Comparison of ENCODE assay signal across 1 cellular context in genomic region chr1:201676651-201677050, GRCh38.
TF ChIP-seq lines count a peak whose summit lies in the region.

No MANE protein-coding gene starts in this region.

TF ChIP-seq in SK-N-SH treated with all-trans-retinoic acid at 6 μM for 48 hours, 23 proteins besides CTCF, POLR2A, EP300 and RAD21 (continued from another document):
- no peak for TF ChIP-seq POU6F1 (CRISPR knock-in tag; IDR thresholded peaks at IDR 0.05; ENCODE audit: borderline replicate concordance, low read depth)
